9 cellular contexts compared by ENCODE assay signal in genomic region chr1:160400646-160401486, GRCh38. TPM values are rescaled to one million over a fixed set of nuclear protein-coding genes. Genes with fewer than 3 reads are reported as not detected.
DNase-seq lines count a peak whose midpoint lies in the region; ATAC-seq lines count a peak whose summit lies in the region.
"Had no signal": no experiment of that assay in that cellular context is flagged by ENCODE, and none has a peak within 500 bp of the region (broad histone marks: within the 10 kb centered on the region; RNA-seq: fewer than 3 reads in every experiment).

No MANE protein-coding gene starts in this region.

- ATAC-seq in activated CD8-positive, alpha-beta memory T cell treated with anti-CD3 and anti-CD28 coated beads, Interleukin-2, amount 10 ng/mL, durations not matched to agents 7 days and 5 days: peak; percentile 26
- ATAC-seq in activated naive CD8-positive, alpha-beta T cell treated with anti-CD3 and anti-CD28 coated beads, Interleukin-2, amount 10 ng/mL, durations not matched to agents 7 days and 5 days (ENCODE audit: low read depth): peak; percentile 17
- peak; percentile 22 for ATAC-seq in stimulated activated memory B cell treated with anti-CD40 and anti-IgM and Interleukin-4, amounts not matched to agents 10 μg/mL and 1 μg/mL and 100 μg/mL, for 72 hours
- ATAC-seq in HG03095 (IDR thresholded peaks at IDR 0.05; ENCODE audit: unreplicated experiment) (no peak), HG03039 (IDR thresholded peaks at IDR 0.05; ENCODE audit: unreplicated experiment) (no peak)

- H3K4me3 Mint-ChIP-seq in activated CD8-positive, alpha-beta memory T cell treated with anti-CD3 and anti-CD28 coated beads, Interleukin-2, amount 10 ng/mL, durations not matched to agents 7 days and 5 days: no peak overlapping the region
- H3K4me3 Mint-ChIP-seq in activated naive CD8-positive, alpha-beta T cell treated with anti-CD3 and anti-CD28 coated beads, Interleukin-2, amount 10 ng/mL, durations not matched to agents 7 days and 5 days: peak overlapping the region; percentile 59
- H3K4me3 Mint-ChIP-seq in stimulated activated memory B cell treated with anti-CD40 and anti-IgM and Interleukin-4, amounts not matched to agents 10 μg/mL and 1 μg/mL and 100 μg/mL, for 72 hours: peak overlapping the region; percentile 75

- no peaks in the 10 kb centered on the region for H3K36me3 Mint-ChIP-seq in activated CD8-positive, alpha-beta memory T cell treated with anti-CD3 and anti-CD28 coated beads, Interleukin-2, amount 10 ng/mL, durations not matched to agents 7 days and 5 days
- no peaks in the 10 kb centered on the region for H3K36me3 Mint-ChIP-seq in activated naive CD8-positive, alpha-beta T cell treated with anti-CD3 and anti-CD28 coated beads, Interleukin-2, amount 10 ng/mL, durations not matched to agents 7 days and 5 days
- H3K36me3 Mint-ChIP-seq in stimulated activated memory B cell treated with anti-CD40 and anti-IgM and Interleukin-4, amounts not matched to agents 10 μg/mL and 1 μg/mL and 100 μg/mL, for 72 hours: no peaks in the 10 kb centered on the region
- H3K36me3 Mint-ChIP-seq: activated naive CD4-positive, alpha-beta T cell treated with anti-CD3 and anti-CD28 coated beads, Interleukin-2, amount 50 U/mL, for 72 hours had no signal

- CTCF ChIA-PET in activated CD8-positive, alpha-beta memory T cell treated with anti-CD3 and anti-CD28 coated beads, Interleukin-2, amount 10 ng/mL, durations not matched to agents 7 days and 5 days (lab: Charles Lee): no interaction called here

- H3K27ac Mint-ChIP-seq in activated CD8-positive, alpha-beta memory T cell treated with anti-CD3 and anti-CD28 coated beads, Interleukin-2, amount 10 ng/mL, durations not matched to agents 7 days and 5 days: no peak overlapping the region
- no peak overlapping the region for H3K27ac Mint-ChIP-seq in activated naive CD8-positive, alpha-beta T cell treated with anti-CD3 and anti-CD28 coated beads, Interleukin-2, amount 10 ng/mL, durations not matched to agents 7 days and 5 days
- H3K27ac Mint-ChIP-seq in stimulated activated memory B cell treated with anti-CD40 and anti-IgM and Interleukin-4, amounts not matched to agents 10 μg/mL and 1 μg/mL and 100 μg/mL, for 72 hours: no peak overlapping the region
- H3K27ac Mint-ChIP-seq: activated naive CD4-positive, alpha-beta T cell treated with anti-CD3 and anti-CD28 coated beads, Interleukin-2, amount 50 U/mL, for 72 hours had no signal

- H3K9me3 Mint-ChIP-seq in activated CD8-positive, alpha-beta memory T cell treated with anti-CD3 and anti-CD28 coated beads, Interleukin-2, amount 10 ng/mL, durations not matched to agents 7 days and 5 days (ENCODE audit: low read depth): no peaks in the 10 kb centered on the region
- no peaks in the 10 kb centered on the region for H3K9me3 Mint-ChIP-seq in activated naive CD8-positive, alpha-beta T cell treated with anti-CD3 and anti-CD28 coated beads, Interleukin-2, amount 10 ng/mL, durations not matched to agents 7 days and 5 days
- H3K9me3 Mint-ChIP-seq in stimulated activated memory B cell treated with anti-CD40 and anti-IgM and Interleukin-4, amounts not matched to agents 10 μg/mL and 1 μg/mL and 100 μg/mL, for 72 hours: no peaks in the 10 kb centered on the region
- H3K9me3 Mint-ChIP-seq: activated naive CD4-positive, alpha-beta T cell treated with anti-CD3 and anti-CD28 coated beads, Interleukin-2, amount 50 U/mL, for 72 hours had no signal

- H3K27me3 Mint-ChIP-seq in activated CD8-positive, alpha-beta memory T cell treated with anti-CD3 and anti-CD28 coated beads, Interleukin-2, amount 10 ng/mL, durations not matched to agents 7 days and 5 days: peaks cover 45% of the 10 kb centered on the region
- H3K27me3 Mint-ChIP-seq in activated naive CD8-positive, alpha-beta T cell treated with anti-CD3 and anti-CD28 coated beads, Interleukin-2, amount 10 ng/mL, durations not matched to agents 7 days and 5 days: peaks cover 36% of the 10 kb centered on the region
- peaks cover 18% of the 10 kb centered on the region for H3K27me3 Mint-ChIP-seq in stimulated activated memory B cell treated with anti-CD40 and anti-IgM and Interleukin-4, amounts not matched to agents 10 μg/mL and 1 μg/mL and 100 μg/mL, for 72 hours

- peak; percentile 34 for DNase-seq in activated CD8-positive, alpha-beta memory T cell treated with anti-CD3 and anti-CD28 coated beads, Interleukin-2, amount 10 ng/mL, durations not matched to agents 7 days and 5 days
- no peak for DNase-seq in activated CD8-positive, alpha-beta memory T cell treated with anti-CD3 and anti-CD28 coated beads, Interleukin-2, amount 50 U/mL, for 4 hours
- DNase-seq in activated naive CD8-positive, alpha-beta T cell treated with anti-CD3 and anti-CD28 coated beads, Interleukin-2, amount 10 ng/mL, durations not matched to agents 7 days and 5 days: peak; percentile 45
- peak; percentile 77 for DNase-seq in iPS-NIHi11 (ENCODE audit: low spot score)
- no peak for DNase-seq in HT-29 (ENCODE audit: low spot score)

- POLR2A ChIA-PET in activated naive CD8-positive, alpha-beta T cell treated with anti-CD3 and anti-CD28 coated beads, Interleukin-2, amount 10 ng/mL, durations not matched to agents 7 days and 5 days (lab: Charles Lee): no interaction called here

- peaks cover 2% of the 10 kb centered on the region for H3K4me1 Mint-ChIP-seq in activated CD8-positive, alpha-beta memory T cell treated with anti-CD3 and anti-CD28 coated beads, Interleukin-2, amount 10 ng/mL, durations not matched to agents 7 days and 5 days
- peaks cover 3% of the 10 kb centered on the region for H3K4me1 Mint-ChIP-seq in activated naive CD8-positive, alpha-beta T cell treated with anti-CD3 and anti-CD28 coated beads, Interleukin-2, amount 10 ng/mL, durations not matched to agents 7 days and 5 days
- H3K4me1 Mint-ChIP-seq in stimulated activated memory B cell treated with anti-CD40 and anti-IgM and Interleukin-4, amounts not matched to agents 10 μg/mL and 1 μg/mL and 100 μg/mL, for 72 hours: peaks cover 23% of the 10 kb centered on the region

RNA-seq across cellular contexts. Expression of gene VANGL2, which starts 0.5 kb away (rescaled TPM):
- not detected for total RNA-seq in activated CD8-positive, alpha-beta memory T cell treated with anti-CD3 and anti-CD28 coated beads, Interleukin-2, amount 10 ng/mL, durations not matched to agents 7 days and 5 days
- under 1 TPM; 0.06 to 0.34 TPM for total RNA-seq in activated naive CD8-positive, alpha-beta T cell treated with anti-CD3 and anti-CD28 coated beads, Interleukin-2, amount 10 ng/mL, durations not matched to agents 7 days and 5 days
- total RNA-seq in HT-29 (2014; rRNA removed; shearing (Covaris generic)): 1.5 and 1.6 TPM in 2 replicates

RNA-seq across cellular contexts. Expression of gene NHLH1, which starts 34.0 kb away (rescaled TPM):
- under 1 TPM; 0.35 to 0.44 TPM for total RNA-seq in activated CD8-positive, alpha-beta memory T cell treated with anti-CD3 and anti-CD28 coated beads, Interleukin-2, amount 10 ng/mL, durations not matched to agents 7 days and 5 days
- total RNA-seq in activated naive CD8-positive, alpha-beta T cell treated with anti-CD3 and anti-CD28 coated beads, Interleukin-2, amount 10 ng/mL, durations not matched to agents 7 days and 5 days: under 1 TPM; 0.33 to 0.43 TPM
- not detected in 2 replicates for total RNA-seq in HT-29 (2014; rRNA removed; shearing (Covaris generic))

RNA-seq across cellular contexts. Expression of gene NCSTN, which starts 57.7 kb away (rescaled TPM):
- 10 to 100 TPM; 59.8 to 61.8 TPM for total RNA-seq in activated CD8-positive, alpha-beta memory T cell treated with anti-CD3 and anti-CD28 coated beads, Interleukin-2, amount 10 ng/mL, durations not matched to agents 7 days and 5 days
- total RNA-seq in activated naive CD8-positive, alpha-beta T cell treated with anti-CD3 and anti-CD28 coated beads, Interleukin-2, amount 10 ng/mL, durations not matched to agents 7 days and 5 days: 10 to 100 TPM; 66.6 to 67.1 TPM
- total RNA-seq in HT-29 (2014; rRNA removed; shearing (Covaris generic)): 26.0 and 30.9 TPM in 2 replicates

RNA-seq across cellular contexts. Expression of gene COPA, which starts 57.8 kb away (rescaled TPM):
- total RNA-seq in activated CD8-positive, alpha-beta memory T cell treated with anti-CD3 and anti-CD28 coated beads, Interleukin-2, amount 10 ng/mL, durations not matched to agents 7 days and 5 days: 100 to 1,000 TPM; 138 to 139 TPM
- 100 to 1,000 TPM; 119 to 137 TPM for total RNA-seq in activated naive CD8-positive, alpha-beta T cell treated with anti-CD3 and anti-CD28 coated beads, Interleukin-2, amount 10 ng/mL, durations not matched to agents 7 days and 5 days
- total RNA-seq in HT-29 (2014; rRNA removed; shearing (Covaris generic)): 73.9 and 74.3 TPM in 2 replicates

Comparison
In these comparisons a context has a peak if more than half of its experiments do, and no peak if none do; other contexts are left out.
1. DNase-seq: peak in activated CD8-positive, alpha-beta memory T cell treated with anti-CD3 and anti-CD28 coated beads, Interleukin-2, amount 10 ng/mL, durations not matched to agents 7 days and 5 days (single experiment), activated naive CD8-positive, alpha-beta T cell treated with anti-CD3 and anti-CD28 coated beads, Interleukin-2, amount 10 ng/mL, durations not matched to agents 7 days and 5 days (single experiment) and iPS-NIHi11 (single experiment); none in activated CD8-positive, alpha-beta memory T cell treated with anti-CD3 and anti-CD28 coated beads, Interleukin-2, amount 50 U/mL, for 4 hours (single experiment) and HT-29 (single experiment).
2. ATAC-seq: peak in activated CD8-positive, alpha-beta memory T cell treated with anti-CD3 and anti-CD28 coated beads, Interleukin-2, amount 10 ng/mL, durations not matched to agents 7 days and 5 days (single experiment), activated naive CD8-positive, alpha-beta T cell treated with anti-CD3 and anti-CD28 coated beads, Interleukin-2, amount 10 ng/mL, durations not matched to agents 7 days and 5 days (single experiment) and stimulated activated memory B cell treated with anti-CD40 and anti-IgM and Interleukin-4, amounts not matched to agents 10 μg/mL and 1 μg/mL and 100 μg/mL, for 72 hours (single experiment); none in HG03095 (single experiment) and HG03039 (single experiment).